In the genomic region with DNA sequence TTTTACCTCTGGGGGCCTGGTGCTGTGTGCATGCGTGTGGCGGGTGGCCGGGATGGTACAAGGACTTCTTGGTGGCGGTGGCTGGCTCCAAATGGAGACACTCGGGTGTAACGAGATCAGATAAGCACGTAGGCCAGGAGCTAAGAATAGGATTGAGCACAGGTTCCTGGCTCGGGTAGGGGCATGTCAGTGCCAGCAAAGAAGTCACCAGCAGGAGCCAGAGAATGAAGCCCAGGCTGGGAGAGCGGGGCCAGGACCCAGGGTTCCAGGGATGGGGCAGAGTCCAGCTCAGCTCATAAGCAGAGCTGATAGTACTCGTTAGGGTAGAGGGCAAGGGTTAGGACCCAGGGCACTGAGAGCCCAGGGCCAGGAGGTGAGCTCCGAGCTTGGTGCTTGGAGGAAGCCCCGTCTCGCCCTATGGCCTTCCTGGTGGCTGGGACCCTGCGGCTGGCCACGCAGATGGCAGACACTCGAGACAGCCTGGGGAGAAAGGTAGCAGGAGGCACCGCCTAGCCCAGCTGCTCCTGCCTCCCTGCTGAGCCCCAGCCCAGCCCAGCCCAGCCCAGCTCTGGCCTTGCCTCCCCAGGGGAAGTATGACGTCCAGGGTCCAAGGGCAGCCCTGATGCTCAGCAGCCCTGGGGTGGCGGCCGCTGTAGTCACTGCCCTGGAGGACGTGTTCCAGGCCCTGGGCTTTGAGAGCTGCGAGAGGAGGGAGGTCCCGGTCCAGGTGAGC, we compare ENCODE assay signal across 19 cellular contexts. TPM values are rescaled to one million over a fixed set of nuclear protein-coding genes. Genes with fewer than 3 reads are reported as not detected.
DNase-seq lines count a peak whose midpoint lies in the region; ATAC-seq and TF ChIP-seq lines count a peak whose summit lies in the region.
"Had no signal": no experiment of that assay in that cellular context is flagged by ENCODE, and none has a peak within 500 bp of the region (broad histone marks: within the 10 kb centered on the region; RNA-seq: fewer than 3 reads in every experiment).

No MANE protein-coding gene starts in this region.

- no peaks in the 10 kb centered on the region for H3K79me2 ChIP-seq in SK-N-SH (ENCODE audit: insufficient read depth)

- no peak overlapping the region for H3K4me3 ChIP-seq in SK-N-SH (ENCODE audit: low read depth in 2 of 2, low read length in 1 of 2)
- no peak overlapping the region for H3K4me3 ChIP-seq in esophagus muscularis mucosa
- no peak overlapping the region for H3K4me3 ChIP-seq in lower lobe of right lung
- H3K4me3 ChIP-seq: ovary, thyroid gland had no signal

- H3K4me2 ChIP-seq in SK-N-SH: no peak overlapping the region

- intact Hi-C loops in esophagus muscularis mucosa (cut with DNase I): no loop called here
- intact Hi-C loops in lower lobe of right lung (cut with DNase I): no loop called here

- POLR2A ChIA-PET in SK-N-SH (lab: Yijun Ruan, JAX): interaction anchor here (1.2 kb wide), 1 partner anchor 9 kb away, joined by 4 read pairs; the partner anchor contains the start of gene ZNF213

- no peak overlapping the region for H3K9ac ChIP-seq in SK-N-SH

- no peak overlapping the region for H2AFZ ChIP-seq in SK-N-SH (ENCODE audit: low read depth)

- H3K9me3 ChIP-seq in SK-N-SH: no peaks in the 10 kb centered on the region
- H3K9me3 ChIP-seq in esophagus muscularis mucosa: no peaks in the 10 kb centered on the region
- no peaks in the 10 kb centered on the region for H3K9me3 ChIP-seq in lower lobe of right lung
- H3K9me3 ChIP-seq: ovary, thyroid gland had no signal

- peak; percentile 47 for TF ChIP-seq POLR2A in esophagus muscularis mucosa (IDR thresholded peaks at IDR 0.05; ENCODE audit: low read depth)

- peaks cover under 1% of the 10 kb centered on the region for H3F3A ChIP-seq in SK-N-SH (replicated peaks; ENCODE audit: insufficient read depth)

- H3K27me3 Mint-ChIP-seq in progenitor cell of endocrine pancreas: peaks cover 6% of the 10 kb centered on the region

- H3K4me1 Mint-ChIP-seq in progenitor cell of endocrine pancreas (ENCODE audit: low read depth): no peaks in the 10 kb centered on the region

- no peak for TF ChIP-seq EP300 in SK-N-SH (IDR thresholded peaks at IDR 0.05; ENCODE audit: borderline replicate concordance in 1 of 2, low read depth in 1 of 2, low read length in 1 of 2)
- TF ChIP-seq EP300 in esophagus muscularis mucosa (IDR thresholded peaks at IDR 0.05): no peak

- H4K20me1 ChIP-seq in SK-N-SH (ENCODE audit: insufficient read depth): no peaks in the 10 kb centered on the region

- H3K9me3 Mint-ChIP-seq in progenitor cell of endocrine pancreas (ENCODE audit: low read depth): no peaks in the 10 kb centered on the region
- H3K9me3 Mint-ChIP-seq: activated T-helper 2 cell treated with anti-CD3 and anti-CD28 coated beads, Interferon-gamma antibody, Interleukin-2, Interleukin-4, amounts not matched to agents 10 μg/mL and 5 μg/mL and 100 μg/mL, durations not matched to agents 14 hours and 24 hours and 36 hours; H9; stimulated activated naive B cell treated with anti-CD40 and anti-IgM and Interleukin-4, amounts not matched to agents 10 μg/mL and 1 μg/mL and 100 μg/mL, for 72 hours had no signal

- H3K36me3 ChIP-seq in SK-N-SH (replicated peaks in 1 of 2; ENCODE audit: control insufficient read depth in 1 of 2, insufficient read depth in 2 of 2, low read length in 1 of 2): peaks cover 0 to 26% of the 10 kb centered on the region in 2 experiments
- peaks cover 23 to 45% (median 41%) of the 10 kb centered on the region in 4 donors for H3K36me3 ChIP-seq in esophagus muscularis mucosa
- H3K36me3 ChIP-seq in lower lobe of right lung: peaks cover 36% of the 10 kb centered on the region
- H3K36me3 ChIP-seq: ovary had no signal

- H3K27me3 ChIP-seq in SK-N-SH (ENCODE audit: insufficient read depth): no peaks in the 10 kb centered on the region
- no peaks in the 10 kb centered on the region for H3K27me3 ChIP-seq in esophagus muscularis mucosa
- H3K27me3 ChIP-seq in lower lobe of right lung (ENCODE audit: low read depth): no peaks in the 10 kb centered on the region
- H3K27me3 ChIP-seq: ovary, thyroid gland had no signal

- peak; percentile 12 for DNase-seq in SK-N-SH
- no peak for DNase-seq in esophagus muscularis mucosa (ENCODE audit: extremely low spot score)
- peak; percentile 12 for DNase-seq in lower lobe of right lung
- no peak for DNase-seq in progenitor cell of endocrine pancreas (ENCODE audit: low spot score, unreplicated experiment)
- no peak for DNase-seq in germinal center (ENCODE audit: low spot score)
- no peak for DNase-seq in COLO829 (ENCODE audit: low spot score)
- DNase-seq: central memory CD4-positive, alpha-beta T cell; DMS79 treated with DMSO at 0.1 percent for 48 hours; Karpas-422; ovary; SHP77 treated with DMSO at 0.1 percent for 48 hours; stimulated activated naive B cell treated with anti-CD40 and anti-IgM and Interleukin-4, amounts not matched to agents 10 μg/mL and 1 μg/mL and 100 μg/mL, for 72 hours; thyroid gland had no signal

- no peak overlapping the region for H3K4me3 Mint-ChIP-seq in progenitor cell of endocrine pancreas (ENCODE audit: low read depth)
- H3K4me3 Mint-ChIP-seq: H9; stimulated activated naive B cell treated with anti-CD40 and anti-IgM and Interleukin-4, amounts not matched to agents 10 μg/mL and 1 μg/mL and 100 μg/mL, for 72 hours had no signal

- H3K27ac ChIP-seq in SK-N-SH (ENCODE audit: low read depth in 2 of 2, low read length in 1 of 2) (no peak overlapping the region), esophagus muscularis mucosa (replicated peaks in 1 of 4) (no peak overlapping the region), lower lobe of right lung (no peak overlapping the region)
- H3K27ac ChIP-seq: ovary, thyroid gland had no signal

- H3K36me3 Mint-ChIP-seq in progenitor cell of endocrine pancreas (ENCODE audit: insufficient read depth): peaks cover 11% of the 10 kb centered on the region

- no peak overlapping the region for H3K27ac Mint-ChIP-seq in progenitor cell of endocrine pancreas
- H3K27ac Mint-ChIP-seq: activated T-helper 2 cell treated with anti-CD3 and anti-CD28 coated beads, Interferon-gamma antibody, Interleukin-2, Interleukin-4, amounts not matched to agents 10 μg/mL and 5 μg/mL and 100 μg/mL, durations not matched to agents 14 hours and 24 hours and 36 hours; H9; stimulated activated naive B cell treated with anti-CD40 and anti-IgM and Interleukin-4, amounts not matched to agents 10 μg/mL and 1 μg/mL and 100 μg/mL, for 72 hours had no signal

- 85% methylated on average over 10 of the region's 23 CpGs for WGBS in SK-N-SH (ENCODE audit: low lambda C conversion rate)
- WGBS in esophagus muscularis mucosa: 82% methylated on average over 13 of the region's 23 CpGs

- TF ChIP-seq CTCF in SK-N-SH (IDR thresholded peaks at IDR 0.05) (no peak), esophagus muscularis mucosa (IDR thresholded peaks at IDR 0.05) (no peak), lower lobe of right lung (IDR thresholded peaks at IDR 0.05) (no peak), progenitor cell of endocrine pancreas (IDR thresholded peaks at IDR 0.05; ENCODE audit: unreplicated experiment) (no peak)

- CTCF ChIA-PET in SK-N-SH (lab: Yijun Ruan, JAX): interaction anchor here (1.1 to 3.3 kb wide), 3 partner anchors 14 to 85 kb away, joined by 3 to 10 read pairs (median 3); no protein-coding TSS in a partner anchor

- H3K4me1 ChIP-seq in SK-N-SH (ENCODE audit: control insufficient read depth in 1 of 2, insufficient read depth in 2 of 2, low read depth in 1 of 2, low read length in 1 of 2) (peaks cover 0 to 7% of the 10 kb centered on the region in 2 experiments; a peak in 1 of 4 replicates), esophagus muscularis mucosa (peaks cover 0 to 16% (median 3%) of the 10 kb centered on the region in 4 donors), lower lobe of right lung (no peaks in the 10 kb centered on the region)
- H3K4me1 ChIP-seq: thyroid gland had no signal

- H3K9me2 ChIP-seq in SK-N-SH: no peaks in the 10 kb centered on the region

- TF ChIP-seq RAD21 in SK-N-SH (IDR thresholded peaks at IDR 0.05; ENCODE audit: low read length): no peak

- no peak for ATAC-seq in SK-N-SH treated with all-trans-retinoic acid at 6 μM for 48 hours
- no peak for ATAC-seq in lower lobe of right lung
- no peak for ATAC-seq in GM21717 (IDR thresholded peaks at IDR 0.05; ENCODE audit: unreplicated experiment)
- ATAC-seq: stimulated activated naive B cell treated with anti-CD40 and anti-IgM and Interleukin-4, amounts not matched to agents 10 μg/mL and 1 μg/mL and 100 μg/mL, for 72 hours had no signal

TF ChIP-seq in SK-N-SH, 30 proteins besides CTCF, POLR2A, EP300 and RAD21 (continues in another document):
- TF ChIP-seq RFX5 (IDR thresholded peaks at IDR 0.05; ENCODE audit: low read length) (no peak), YY1 (IDR thresholded peaks at IDR 0.05; ENCODE audit: low read depth) (no peak), FOXM1 (IDR thresholded peaks at IDR 0.05; ENCODE audit: low read depth) (no peak), TCF12 (IDR thresholded peaks at IDR 0.05) (no peak)

TF ChIP-seq in SK-N-SH treated with all-trans-retinoic acid at 6 μM for 48 hours, 23 proteins besides CTCF, POLR2A, EP300 and RAD21 (continues in another document):
- TF ChIP-seq PPARA (CRISPR knock-in tag; IDR thresholded peaks at IDR 0.05; ENCODE audit: borderline replicate concordance) (no peak), TOX (CRISPR knock-in tag; IDR thresholded peaks at IDR 0.05; ENCODE audit: borderline replicate concordance) (no peak), ESRRG (CRISPR knock-in tag; IDR thresholded peaks at IDR 0.05) (no peak), ZC3H10 (CRISPR knock-in tag; IDR thresholded peaks at IDR 0.05) (no peak)

RNA-seq across cellular contexts. Expression of gene ZNF213, which starts 8.9 kb away (rescaled TPM):
- 0.83 and 1.1 TPM in 2 replicates for polyA plus RNA-seq in SK-N-SH (2012; rRNA removed)
- polyA plus RNA-seq in SK-N-SH (2012; cell fraction: cytosol; rRNA removed): 0.55 and 0.92 TPM in 2 replicates
- 1.4 and 2.5 TPM in 2 replicates for polyA plus RNA-seq in SK-N-SH (2012; cell fraction: nucleus; rRNA removed)
- total RNA-seq in esophagus muscularis mucosa (10 to 100 TPM in 3 of 4 donors, 1 to 10 TPM in 1; 8.4 to 18.3 (median 13.5) TPM), lower lobe of right lung (10.2 TPM), progenitor cell of endocrine pancreas (13.1 and 13.4 TPM in 2 replicates)

RNA-seq across cellular contexts. Expression of gene ZNF205, which starts 31.4 kb away (rescaled TPM):
- 7.6 and 9.7 TPM in 2 replicates for polyA plus RNA-seq in SK-N-SH (2012; rRNA removed)
- polyA plus RNA-seq in SK-N-SH (2012; cell fraction: cytosol; rRNA removed): 3.8 and 6.7 TPM in 2 replicates
- polyA plus RNA-seq in SK-N-SH (2012; cell fraction: nucleus; rRNA removed): 17.6 and 22.7 TPM in 2 replicates
- total RNA-seq in esophagus muscularis mucosa: 10 to 100 TPM; 10.6 to 25.0 (median 17.1) TPM
- 11.9 TPM for total RNA-seq in lower lobe of right lung
- total RNA-seq in progenitor cell of endocrine pancreas: 23.3 and 23.9 TPM in 2 replicates

RNA-seq across cellular contexts. Expression of gene OR1F1, which starts 44.2 kb away (rescaled TPM):
- 0.54 and 0.71 TPM in 2 replicates for polyA plus RNA-seq in SK-N-SH (2012; rRNA removed)
- 0.21 and 0.23 TPM in 2 replicates for polyA plus RNA-seq in SK-N-SH (2012; cell fraction: cytosol; rRNA removed)
- 0.67 and 1.3 TPM in 2 replicates for polyA plus RNA-seq in SK-N-SH (2012; cell fraction: nucleus; rRNA removed)
- not detected for total RNA-seq in esophagus muscularis mucosa
- not detected for total RNA-seq in lower lobe of right lung
- total RNA-seq in progenitor cell of endocrine pancreas: not detected in 2 replicates
- total RNA-seq: activated T-helper 2 cell treated with anti-CD3 and anti-CD28 coated beads, Interferon-gamma antibody, Interleukin-2, Interleukin-4, amounts not matched to agents 10 μg/mL and 5 μg/mL and 100 μg/mL, durations not matched to agents 14 hours and 24 hours and 36 hours; H9; ovary; T-helper 2 cell treated with Interferon-gamma antibody and Interleukin-4, amounts not matched to agents 100 ng/mL and 5 ng/mL, for 36 hours; thyroid gland had no signal
- polyA plus RNA-seq: adipose tissue, ovary had no signal

RNA-seq across cellular contexts. Expression of gene ZSCAN10, which starts 44.7 kb away (rescaled TPM):
- 0.05 TPM in 1 of 2 replicates, not detected in the other for polyA plus RNA-seq in SK-N-SH (2012; rRNA removed)
- polyA plus RNA-seq in SK-N-SH (2012; cell fraction: cytosol; rRNA removed): not detected in 2 replicates
- 0.08 and 0.16 TPM in 2 replicates for polyA plus RNA-seq in SK-N-SH (2012; cell fraction: nucleus; rRNA removed)
- total RNA-seq in esophagus muscularis mucosa (not detected), lower lobe of right lung (not detected), progenitor cell of endocrine pancreas (0.33 and 0.34 TPM in 2 replicates)
- total RNA-seq: activated T-helper 2 cell treated with anti-CD3 and anti-CD28 coated beads, Interferon-gamma antibody, Interleukin-2, Interleukin-4, amounts not matched to agents 10 μg/mL and 5 μg/mL and 100 μg/mL, durations not matched to agents 14 hours and 24 hours and 36 hours; thyroid gland had no signal
- polyA plus RNA-seq: adipose tissue had no signal

Comparison
In these comparisons a context has a peak if more than half of its experiments do, and no peak if none do; other contexts are left out.
1. DNase-seq: peak in SK-N-SH (single experiment) and lower lobe of right lung (single experiment); none in esophagus muscularis mucosa (single experiment), progenitor cell of endocrine pancreas (single experiment), germinal center (single experiment) and COLO829 (single experiment).